Comparison of ENCODE assay signal across 34 cellular contexts in the genomic region with DNA sequence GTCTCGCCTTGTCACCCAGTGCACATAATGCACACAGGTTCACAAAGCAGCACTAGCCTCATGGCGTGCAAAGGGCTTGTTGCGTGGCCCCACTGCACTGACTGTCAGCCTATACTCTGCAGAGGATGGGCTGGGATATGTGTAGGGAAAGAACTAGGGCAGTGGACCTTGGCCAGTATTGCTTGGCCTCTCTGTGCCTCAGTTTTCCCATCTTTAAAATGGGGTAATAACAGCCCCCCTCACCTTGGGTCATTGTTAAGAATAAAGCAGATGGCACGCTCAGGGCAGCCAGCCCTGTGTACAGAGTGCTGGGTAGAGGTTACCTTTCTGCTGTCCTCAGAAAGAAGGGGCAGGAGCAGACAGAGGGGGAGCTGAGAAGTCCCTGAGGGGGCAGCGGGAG.
"Had no signal": no experiment of that assay in that cellular context is flagged by ENCODE, and none has a peak within 500 bp of the region (broad histone marks: within the 10 kb centered on the region; RNA-seq: fewer than 3 reads in every experiment).

No MANE protein-coding gene starts in this region.

- H3K36me3 ChIP-seq: adrenal gland, ascending aorta, brain microvascular endothelial cell, breast epithelium, cardiac muscle cell had no signal

- H3K4me1 ChIP-seq: adrenal gland, ascending aorta, body of pancreas, breast epithelium had no signal

- H3K27me3 ChIP-seq: adrenal gland, ascending aorta, body of pancreas, brain microvascular endothelial cell, cardiac muscle cell had no signal

- DNase-seq: activated effector memory CD4-positive, alpha-beta T cell treated with anti-CD3 and anti-CD28 coated beads, Interleukin-2, amount 50 U/mL, for 16 hours; activated effector memory CD4-positive, alpha-beta T cell treated with Interleukin-2 at 50 U/mL for 16 hours; activated gamma-delta T cell; activated gamma-delta T cell treated with Interleukin-2 at 50 U/mL for 16 hours; activated naive CD4-positive, alpha-beta T cell; activated naive CD4-positive, alpha-beta T cell treated with anti-CD3 and anti-CD28 coated beads for 36 hours; activated naive CD4-positive, alpha-beta T cell treated with anti-CD3 and anti-CD28 coated beads, Interleukin-2, amount 10 ng/mL, durations not matched to agents 7 days and 5 days; activated naive CD4-positive, alpha-beta T cell treated with anti-CD3 and anti-CD28 coated beads, Interleukin-2, amount 50 U/mL, for 16 hours; activated naive CD4-positive, alpha-beta T cell treated with Interleukin-2 at 50 U/mL for 16 hours; activated naive CD8-positive, alpha-beta T cell treated with anti-CD3 and anti-CD28 coated beads for 36 hours; activated naive CD8-positive, alpha-beta T cell treated with anti-CD3 and anti-CD28 coated beads, Interleukin-2, amount 10 ng/mL, durations not matched to agents 7 days and 5 days; activated naive CD8-positive, alpha-beta T cell treated with anti-CD3 and anti-CD28 coated beads, Interleukin-2, amount 50 U/mL, for 24 hours; activated T-cell treated with anti-CD3 and anti-CD28 coated beads, Interleukin-2, amount 50 U/mL, for 1 hour; activated T-cell treated with anti-CD3 and anti-CD28 coated beads, Interleukin-2, amount 50 U/mL, for 24 hours; activated T-cell treated with anti-CD3 and anti-CD28 coated beads, Interleukin-2, amount 50 U/mL, for 4 hours; activated T-cell treated with anti-CD3 and anti-CD28 coated beads, Interleukin-2, amount 50 U/mL, for 48 hours; activated T-cell treated with anti-CD3 and anti-CD28 coated beads, Interleukin-2, amount 50 U/mL, for 72 hours; adrenal gland; amniotic stem cell; amygdala; anterior cingulate cortex; aorta; body of pancreas; brain microvascular endothelial cell; caudate nucleus; central memory CD4-positive, alpha-beta T cell; cerebellar nuclear complex had no signal

- FAIRE-seq: astrocyte, bronchial epithelial cell had no signal

- H3K4me3 ChIP-seq: adrenal gland, ascending aorta, body of pancreas, breast epithelium, cardiac muscle cell had no signal

- ATAC-seq: activated naive CD4-positive, alpha-beta T cell treated with anti-CD3 and anti-CD28 coated beads, Interleukin-2, amount 50 U/mL, for 72 hours; activated naive CD8-positive, alpha-beta T cell treated with anti-CD3 and anti-CD28 coated beads, Interleukin-2, amount 50 U/mL, for 24 hours; activated T-cell treated with anti-CD3 and anti-CD28 coated beads, Interleukin-2, amount 50 U/mL, for 4 hours; activated T-cell treated with anti-CD3 and anti-CD28 coated beads, Interleukin-2, amount 50 U/mL, for 72 hours; activated T-helper 17 cell treated with anti-CD3 and anti-CD28 coated beads, Interleukin-2, amount 50 U/mL, for 72 hours; body of pancreas had no signal

- H3K9me3 ChIP-seq: adrenal gland, ascending aorta, body of pancreas, breast epithelium had no signal

- H3K27ac ChIP-seq: adrenal gland, ascending aorta, body of pancreas, brain microvascular endothelial cell, breast epithelium, cardiac muscle cell had no signal
